Comparison of ENCODE assay signal across 8 cellular contexts in the genomic region with DNA sequence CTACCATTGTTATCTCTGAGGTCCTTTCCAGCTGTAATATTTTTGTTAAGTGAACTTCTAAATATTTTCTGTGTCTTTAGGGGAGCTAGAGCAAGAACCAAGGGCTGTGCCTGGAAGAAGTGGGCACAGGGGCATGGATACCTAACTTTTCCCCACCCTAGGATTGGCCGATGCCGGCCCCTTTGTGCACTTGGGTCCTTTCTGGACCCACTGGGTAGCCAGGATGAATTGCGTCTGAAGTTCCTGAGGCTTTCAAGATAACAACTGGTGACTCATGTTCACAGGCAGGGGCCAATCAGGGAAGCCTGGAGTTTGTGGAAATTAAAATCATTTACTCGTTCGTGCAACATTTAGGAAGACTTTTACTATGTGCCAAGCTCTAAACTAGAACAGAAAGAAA. TPM values are rescaled to one million over a fixed set of nuclear protein-coding genes. Genes with fewer than 3 reads are reported as not detected.
DNase-seq lines count a peak whose midpoint lies in the region; ATAC-seq and TF ChIP-seq lines count a peak whose summit lies in the region.

No MANE protein-coding gene starts in this region.

- no peak for TF ChIP-seq CTCF in fibroblast of pulmonary artery (IDR thresholded peaks at IDR 0.05; ENCODE audit: low read length, missing control alignments)

- no peaks in the 10 kb centered on the region for H3K27me3 ChIP-seq in GM23248 (replicated peaks; ENCODE audit: insufficient read depth)

- H3K4me2 ChIP-seq in GM23248 (ENCODE audit: unreplicated experiment) = peak overlapping the region; percentile 97

- no peaks in the 10 kb centered on the region for H3K9me2 ChIP-seq in GM23248 (ENCODE audit: insufficient read depth)

- H3K9me3 ChIP-seq in GM23248 (ENCODE audit: low read depth) = no peaks in the 10 kb centered on the region

- peak overlapping the region; percentile 91 for H2AFZ ChIP-seq in GM23248

- H3K9ac ChIP-seq in GM23248 = peak overlapping the region; percentile 78

- no peaks in the 10 kb centered on the region for H3K36me3 ChIP-seq in GM23248 (ENCODE audit: low read depth)

- WGBS in GM23248 (ENCODE audit: low coverage in 1 of 2, low lambda C conversion rate in 2 of 2, missing lambda C conversion rate in 2 of 2), 2 experiments = 56 to 61% methylated on average over 5 of the region's 5 CpGs

- H3K4me1 ChIP-seq in GM23248 (ENCODE audit: insufficient read depth) = peaks cover 13% of the 10 kb centered on the region; the same call in 1 of the 2 replicates

- DNase-seq in GM23248 (peak; percentile 74), SK-MEL-5 (ENCODE audit: low read depth, low spot score) (peak; percentile 49), fibroblast of pulmonary artery (ENCODE audit: low read depth) (peak; percentile 66), SW 1271 (lab: John Stamatoyannopoulos, UW) (no peak)
- no peak for DNase-seq in activated CD4-positive, alpha-beta T cell treated with anti-CD3 and anti-CD28 coated beads, Interleukin-2, amount 50 U/mL, for 48 hours

- 0 out of 2 replicates have a peak, but pooled peaks cover 3% of the 10 kb centered on the region for H3F3A ChIP-seq in GM23248 (ENCODE audit: insufficient read depth)

- no peaks in the 10 kb centered on the region for H4K20me1 ChIP-seq in GM23248 (ENCODE audit: insufficient read depth)

- in situ Hi-C loops in GM23248 (cut with MboI) = no loop called here
- in situ Hi-C loops in SK-MEL-5 (cut with HindIII; ENCODE audit: low pct_unique_long_range_greater_than_20kb, low sequenced_read_pairs) = no loop called here

- H3K27ac ChIP-seq in GM23248 = peak overlapping the region; percentile 62
- H3K27ac ChIP-seq in skin epidermis = peak overlapping the region in 1 of 21 experiments; percentile 80

- H3K4me3 ChIP-seq in GM23248 = peak overlapping the region; percentile 93
- H3K4me3 ChIP-seq in fibroblast of pulmonary artery (replicated peaks; ENCODE audit: low read depth, low read length) = peak overlapping the region; percentile 98
- peak overlapping the region; percentile 74 to 99 (median 89) for H3K4me3 ChIP-seq in skin epidermis

- ATAC-seq in GM18858 (IDR thresholded peaks at IDR 0.05; ENCODE audit: unreplicated experiment) = no peak
- ATAC-seq in HG02884 (IDR thresholded peaks at IDR 0.05; ENCODE audit: unreplicated experiment) = no peak

- H3K79me2 ChIP-seq in GM23248 (ENCODE audit: insufficient read depth) = peaks cover 49% of the 10 kb centered on the region

RNA-seq across cellular contexts. Expression of gene DPCD, which starts 0.8 kb away (rescaled TPM):
- total RNA-seq in GM23248 (2014; rRNA removed; shearing (Covaris generic)) = 29.2 and 57.9 TPM in 2 replicates
- polyA plus RNA-seq in GM23248 (2016; fragmentation: Nextera tagmentation; extraction: Ambion mirVana) = 59.9 and 65.6 TPM in 2 replicates
- 15.5 and 17.8 TPM in 2 replicates for total RNA-seq in SK-MEL-5 (2014; rRNA removed; shearing (Covaris generic))
- 11.1 and 12.7 TPM in 2 replicates for polyA plus RNA-seq in SK-MEL-5 (2015; cell fraction: cytosol; rRNA removed)
- 1.6 and 2.1 TPM in 2 replicates for polyA plus RNA-seq in SK-MEL-5 (2015; cell fraction: nucleus; rRNA removed)

RNA-seq across cellular contexts. Expression of gene POLL, which starts 0.8 kb away (rescaled TPM):
- total RNA-seq in GM23248 (2014; rRNA removed; shearing (Covaris generic)) = 8.5 and 13.1 TPM in 2 replicates
- 11.5 and 12.1 TPM in 2 replicates for polyA plus RNA-seq in GM23248 (2016; fragmentation: Nextera tagmentation; extraction: Ambion mirVana)
- 8.3 and 8.7 TPM in 2 replicates for total RNA-seq in SK-MEL-5 (2014; rRNA removed; shearing (Covaris generic))
- 16.7 and 22.5 TPM in 2 replicates for polyA plus RNA-seq in SK-MEL-5 (2015; cell fraction: cytosol; rRNA removed)
- 180 and 184 TPM in 2 replicates for polyA plus RNA-seq in SK-MEL-5 (2015; cell fraction: nucleus; rRNA removed)

Comparison
In these comparisons a context has a peak if more than half of its experiments do, and no peak if none do; other contexts are left out.
1. DNase-seq: peak in GM23248 (single experiment), SK-MEL-5 (single experiment) and fibroblast of pulmonary artery (single experiment); none in activated CD4-positive, alpha-beta T cell treated with anti-CD3 and anti-CD28 coated beads, Interleukin-2, amount 50 U/mL, for 48 hours (0 of 2) and SW 1271 (0 of 2).
2. Peak in every context shown above with its lines, with median percentiles within 50 percentile points of each other: H3K4me3 ChIP-seq.